Comparison of ENCODE assay signal across 8 cellular contexts in genomic region chr17:3636908-3637373, GRCh38. TPM values are rescaled to one million over a fixed set of nuclear protein-coding genes. Genes with fewer than 3 reads are reported as not detected.
DNase-seq lines count a peak whose midpoint lies in the region; ATAC-seq and TF ChIP-seq lines count a peak whose summit lies in the region.

No MANE protein-coding gene starts in this region.

- peaks cover 51% of the 10 kb centered on the region for H3K4me1 Mint-ChIP-seq in stimulated activated naive CD8-positive, alpha-beta T cell treated with anti-CD3 and anti-CD28 coated beads, Interleukin-15, Interleukin-2, amounts not matched to agents 100 ng/mL and 50 ng/mL, for 24 hours (ENCODE audit: low read depth)

- 3% methylated on average over 31 of the region's 31 CpGs for WGBS in mesenchymal stem cell

- peak overlapping the region; percentile 98 for H3K4me2 ChIP-seq in mesenchymal stem cell (ENCODE audit: low read length, poor library complexity, severe bottlenecking)

- H3K9ac ChIP-seq in HUES48 (ENCODE audit: low read depth, low read length) (peak overlapping the region; percentile 90; the same call in 1 of the 2 replicates), mesenchymal stem cell (ENCODE audit: low read length) (peak overlapping the region; percentile 95)

- H3K36me3 ChIP-seq in HUES48 (ENCODE audit: control insufficient read depth, insufficient read depth, low read length) (peaks cover 20% of the 10 kb centered on the region), breast epithelium (no peaks in the 10 kb centered on the region), mesenchymal stem cell (ENCODE audit: control insufficient read depth in 1 of 2, insufficient read depth in 2 of 2, low read depth in 1 of 2, low read length in 2 of 2) (peaks cover 16 to 24% of the 10 kb centered on the region in 2 experiments)

- H3K9me3 ChIP-seq in HUES48 (ENCODE audit: control insufficient read depth, insufficient read depth, low read length) (no peaks in the 10 kb centered on the region), breast epithelium (no peaks in the 10 kb centered on the region), mesenchymal stem cell (ENCODE audit: control insufficient read depth, low read length) (no peaks in the 10 kb centered on the region)

- no peak overlapping the region for H3K27ac Mint-ChIP-seq in stimulated activated naive CD8-positive, alpha-beta T cell treated with anti-CD3 and anti-CD28 coated beads, Interleukin-15, Interleukin-2, amounts not matched to agents 100 ng/mL and 50 ng/mL, for 24 hours

- peak overlapping the region in 1 of 2 experiments; percentile 95 for H3K14ac ChIP-seq in mesenchymal stem cell (ENCODE audit: low read length in 2 of 2)

- H3K4me3 ChIP-seq in HUES48 (ENCODE audit: low read depth, low read length): peak overlapping the region; percentile 88
- peak overlapping the region; percentile 93 to 98 (median 96) for H3K4me3 ChIP-seq in breast epithelium
- H3K4me3 ChIP-seq in mesenchymal stem cell (ENCODE audit: insufficient read depth in 1 of 2, low read depth in 1 of 2, low read length in 2 of 2): peak overlapping the region; percentile 96 to 98

- H3K79me1 ChIP-seq in mesenchymal stem cell (replicated peaks; ENCODE audit: low read length, poor library complexity, severe bottlenecking): peaks cover 31% of the 10 kb centered on the region

- TF ChIP-seq POLR2A in breast epithelium (IDR thresholded peaks at IDR 0.05): no peak

- H3K4me3 Mint-ChIP-seq in stimulated activated naive CD8-positive, alpha-beta T cell treated with anti-CD3 and anti-CD28 coated beads, Interleukin-15, Interleukin-2, amounts not matched to agents 100 ng/mL and 50 ng/mL, for 24 hours: peak overlapping the region; percentile 89

- TF ChIP-seq CTCF in breast epithelium (IDR thresholded peaks at IDR 0.05): no peak

- H3K23ac ChIP-seq in mesenchymal stem cell (ENCODE audit: low read length in 2 of 2): peak overlapping the region in 1 of 2 experiments; percentile 66

- H2AK5ac ChIP-seq in mesenchymal stem cell (ENCODE audit: low read length, severe bottlenecking): no peak overlapping the region

- intact Hi-C loops in breast epithelium (cut with DNase I; ENCODE audit: low total_unique reads): no loop called here

- peak overlapping the region in 1 of 2 experiments; percentile 21 for H2BK12ac ChIP-seq in mesenchymal stem cell (ENCODE audit: low read length in 2 of 2)

- H3K9me3 Mint-ChIP-seq in stimulated activated naive CD8-positive, alpha-beta T cell treated with anti-CD3 and anti-CD28 coated beads, Interleukin-15, Interleukin-2, amounts not matched to agents 100 ng/mL and 50 ng/mL, for 24 hours: no peaks in the 10 kb centered on the region

- H4K91ac ChIP-seq in mesenchymal stem cell (ENCODE audit: low read length): peak overlapping the region; percentile 83

- H4K8ac ChIP-seq in mesenchymal stem cell (ENCODE audit: low read length): peak overlapping the region; percentile 57

- H2AFZ ChIP-seq in mesenchymal stem cell (ENCODE audit: low read depth, low read length): peak overlapping the region; percentile 99

- no peak for DNase-seq in stimulated activated naive CD8-positive, alpha-beta T cell treated with anti-CD3 and anti-CD28 coated beads, Interleukin-15, Interleukin-2, amounts not matched to agents 100 U/mL and 50 U/mL, for 24 hours
- no peak for DNase-seq in breast epithelium (ENCODE audit: low spot score in 2 of 2)
- DNase-seq in mesenchymal stem cell: peak; percentile 26
- DNase-seq in activated gamma-delta T cell (lab: John Stamatoyannopoulos, UW): no peak
- no peak for DNase-seq in globus pallidus (ENCODE audit: low spot score)
- no peak for DNase-seq in NCI-H2227 treated with DMSO at 0.1 percent for 48 hours (lab: John Stamatoyannopoulos, UW)

- H2BK15ac ChIP-seq in mesenchymal stem cell (ENCODE audit: low read depth, poor library complexity, severe bottlenecking): peak overlapping the region; percentile 46

- no peaks in the 10 kb centered on the region for H3K27me3 ChIP-seq in HUES48 (ENCODE audit: control insufficient read depth, insufficient read depth, low read length)
- H3K27me3 ChIP-seq in breast epithelium: no peaks in the 10 kb centered on the region
- no peaks in the 10 kb centered on the region for H3K27me3 ChIP-seq in mesenchymal stem cell (ENCODE audit: control insufficient read depth in 1 of 2, insufficient read depth in 1 of 2, low read length in 2 of 2)

- H3K27me3 Mint-ChIP-seq in stimulated activated naive CD8-positive, alpha-beta T cell treated with anti-CD3 and anti-CD28 coated beads, Interleukin-15, Interleukin-2, amounts not matched to agents 100 ng/mL and 50 ng/mL, for 24 hours: no peaks in the 10 kb centered on the region

- peak overlapping the region; percentile 94 to 96 for H3K18ac ChIP-seq in mesenchymal stem cell (ENCODE audit: low read depth in 1 of 2, low read length in 2 of 2)

- H3K4me1 ChIP-seq in HUES48 (ENCODE audit: control insufficient read depth, insufficient read depth, low read length) (peaks cover 13% of the 10 kb centered on the region), breast epithelium (peaks cover 0 to 7% of the 10 kb centered on the region in 2 donors), mesenchymal stem cell (ENCODE audit: control insufficient read depth, insufficient read depth, low read depth, low read length) (peaks cover 22% of the 10 kb centered on the region)

- peaks cover 21% of the 10 kb centered on the region for H3K36me3 Mint-ChIP-seq in stimulated activated naive CD8-positive, alpha-beta T cell treated with anti-CD3 and anti-CD28 coated beads, Interleukin-15, Interleukin-2, amounts not matched to agents 100 ng/mL and 50 ng/mL, for 24 hours (ENCODE audit: low read depth)

- no peak for ATAC-seq in stimulated activated naive CD8-positive, alpha-beta T cell treated with anti-CD3 and anti-CD28 coated beads, Interleukin-15, Interleukin-2, amounts not matched to agents 100 U/mL and 50 U/mL, for 24 hours

- peak overlapping the region in 1 of 2 experiments; percentile 56 for H3K4ac ChIP-seq in mesenchymal stem cell (ENCODE audit: low read depth in 1 of 2, low read length in 2 of 2)

- H3K27ac ChIP-seq in HUES48 (ENCODE audit: low read depth, low read length) (peak overlapping the region; percentile 99), breast epithelium (peak overlapping the region; percentile 99), mesenchymal stem cell (ENCODE audit: low read length, poor library complexity, severe bottlenecking) (no peak overlapping the region)

- H2BK120ac ChIP-seq in mesenchymal stem cell (ENCODE audit: low read depth, low read length): peak overlapping the region; percentile 87

- H2BK5ac ChIP-seq in mesenchymal stem cell (ENCODE audit: low read depth, low read length, poor library complexity, severe bottlenecking): peak overlapping the region; percentile 91

RNA-seq across cellular contexts. Expression of gene CTNS, which starts 0.4 kb away (rescaled TPM):
- total RNA-seq in breast epithelium: 10 to 100 TPM; 20.0 to 31.0 (median 20.1) TPM
- 28.5 TPM for polyA plus RNA-seq in mesenchymal stem cell (2013, experiment 1 of 2)
- 28.1 TPM for polyA plus RNA-seq in mesenchymal stem cell (2013, experiment 2 of 2)

RNA-seq across cellular contexts. Expression of gene SHPK, which starts 0.9 kb away (rescaled TPM):
- total RNA-seq in breast epithelium: 10 to 100 TPM in 2 of 3 donors, 1 to 10 TPM in 1; 9.5 to 17.4 (median 16.4) TPM
- polyA plus RNA-seq in mesenchymal stem cell (2013, experiment 1 of 2): 7.4 TPM
- 7.5 TPM for polyA plus RNA-seq in mesenchymal stem cell (2013, experiment 2 of 2)

RNA-seq across cellular contexts. Expression of gene TRPV1, which starts 27.7 kb away (rescaled TPM):
- 1 to 10 TPM; 4.9 to 5.9 (median 5.9) TPM for total RNA-seq in breast epithelium
- polyA plus RNA-seq in mesenchymal stem cell (2013, experiment 1 of 2): 0.48 TPM
- polyA plus RNA-seq in mesenchymal stem cell (2013, experiment 2 of 2): 0.51 TPM

RNA-seq across cellular contexts. Expression of gene TAX1BP3, which starts 31.4 kb away (rescaled TPM):
- 100 to 1,000 TPM in 2 of 3 donors, 10 to 100 TPM in 1; 79.6 to 134 (median 107) TPM for total RNA-seq in breast epithelium
- polyA plus RNA-seq in mesenchymal stem cell (2013, experiment 1 of 2): 119 TPM
- polyA plus RNA-seq in mesenchymal stem cell (2013, experiment 2 of 2): 117 TPM

RNA-seq across cellular contexts. Expression of gene EMC6, which starts 31.7 kb away (rescaled TPM):
- total RNA-seq in breast epithelium: 10 to 100 TPM; 12.5 to 19.0 (median 15.1) TPM
- 102 TPM for polyA plus RNA-seq in mesenchymal stem cell (2013, experiment 1 of 2)
- 107 TPM for polyA plus RNA-seq in mesenchymal stem cell (2013, experiment 2 of 2)
